In genomic region chr17:67496286-67496685, GRCh38 we compare ENCODE assay signal across 24 cellular contexts.
"Had no signal": no experiment of that assay in that cellular context is flagged by ENCODE, and none has a peak within 500 bp of the region (broad histone marks: within the 10 kb centered on the region; RNA-seq: fewer than 3 reads in every experiment).

No MANE protein-coding gene starts in this region.

- H3K27ac ChIP-seq: epithelial cell of prostate, gastrocnemius medialis, heart left ventricle, left ventricle myocardium inferior, thoracic aorta, WERI-Rb-1 had no signal

- H3K9me3 Mint-ChIP-seq: effector memory CD8-positive, alpha-beta T cell; memory B cell had no signal

- H3K4me3 Mint-ChIP-seq: activated naive CD8-positive, alpha-beta T cell treated with anti-CD3 and anti-CD28 coated beads, Interleukin-2, amount 10 ng/mL, durations not matched to agents 7 days and 5 days; activated T-helper 1 cell treated with anti-CD3 and anti-CD28 coated beads, Interleukin-12 subunit alpha, Interleukin-12 subunit beta, Interleukin-2, Interleukin-4 antibody, amounts not matched to agents 30 ng/mL and 10 ng/mL and 1 ng/mL, durations not matched to agents 14 hours and 24 hours and 36 hours; effector memory CD8-positive, alpha-beta T cell; memory B cell; naive thymus-derived CD8-positive, alpha-beta T cell had no signal

- DNase-seq: activated CD4-positive, alpha-beta T cell treated with anti-CD3 and anti-CD28 coated beads for 4 hours; activated CD8-positive, alpha-beta memory T cell treated with anti-CD3 and anti-CD28 coated beads, Interleukin-2, amount 50 U/mL, for 48 hours; activated naive CD8-positive, alpha-beta T cell treated with anti-CD3 and anti-CD28 coated beads, Interleukin-2, amount 10 ng/mL, durations not matched to agents 7 days and 5 days; anterior cingulate cortex; dermis blood vessel endothelial cell; effector memory CD8-positive, alpha-beta T cell; gastrocnemius medialis; heart left ventricle; kidney; left ventricle myocardium inferior; naive thymus-derived CD8-positive, alpha-beta T cell; right cardiac atrium; stimulated activated CD4-positive, alpha-beta T cell treated with anti-CD3 and anti-CD28 coated beads, Interleukin-4, amount 100 ng/mL, for 4 hours; stimulated activated CD8-positive, alpha-beta memory T cell treated with anti-CD3 and anti-CD28 coated beads, Interleukin-4, amount 100 ng/mL, for 48 hours; stimulated activated naive CD4-positive, alpha-beta T cell treated with Interleukin-2 at 50 U/mL for 16 hours; T-helper 1 cell; WERI-Rb-1 had no signal

- H3K27me3 Mint-ChIP-seq: activated naive CD8-positive, alpha-beta T cell treated with anti-CD3 and anti-CD28 coated beads, Interleukin-2, amount 10 ng/mL, durations not matched to agents 7 days and 5 days; effector memory CD8-positive, alpha-beta T cell; memory B cell; naive thymus-derived CD8-positive, alpha-beta T cell; progenitor cell of endocrine pancreas had no signal

- H3K36me3 ChIP-seq: gastrocnemius medialis, heart left ventricle, left ventricle myocardium inferior, thoracic aorta, WERI-Rb-1 had no signal

- H3K4me2 ChIP-seq: smooth muscle cell had no signal

- ATAC-seq: effector memory CD8-positive, alpha-beta T cell; gastrocnemius medialis; heart left ventricle; naive thymus-derived CD8-positive, alpha-beta T cell; right cardiac atrium; SK-N-SH treated with all-trans-retinoic acid at 6 μM for 48 hours had no signal

- H3K9me3 ChIP-seq: gastrocnemius medialis, thoracic aorta had no signal

- H3K27ac Mint-ChIP-seq: activated naive CD8-positive, alpha-beta T cell treated with anti-CD3 and anti-CD28 coated beads, Interleukin-2, amount 10 ng/mL, durations not matched to agents 7 days and 5 days; activated T-helper 1 cell treated with anti-CD3 and anti-CD28 coated beads, Interleukin-12 subunit alpha, Interleukin-12 subunit beta, Interleukin-2, Interleukin-4 antibody, amounts not matched to agents 30 ng/mL and 10 ng/mL and 1 ng/mL, durations not matched to agents 14 hours and 24 hours and 36 hours; memory B cell; progenitor cell of endocrine pancreas had no signal

- H3K4me3 ChIP-seq: gastrocnemius medialis, heart left ventricle, left ventricle myocardium inferior, smooth muscle cell, thoracic aorta had no signal

- H3K27me3 ChIP-seq: heart left ventricle had no signal
